In the genomic region with DNA sequence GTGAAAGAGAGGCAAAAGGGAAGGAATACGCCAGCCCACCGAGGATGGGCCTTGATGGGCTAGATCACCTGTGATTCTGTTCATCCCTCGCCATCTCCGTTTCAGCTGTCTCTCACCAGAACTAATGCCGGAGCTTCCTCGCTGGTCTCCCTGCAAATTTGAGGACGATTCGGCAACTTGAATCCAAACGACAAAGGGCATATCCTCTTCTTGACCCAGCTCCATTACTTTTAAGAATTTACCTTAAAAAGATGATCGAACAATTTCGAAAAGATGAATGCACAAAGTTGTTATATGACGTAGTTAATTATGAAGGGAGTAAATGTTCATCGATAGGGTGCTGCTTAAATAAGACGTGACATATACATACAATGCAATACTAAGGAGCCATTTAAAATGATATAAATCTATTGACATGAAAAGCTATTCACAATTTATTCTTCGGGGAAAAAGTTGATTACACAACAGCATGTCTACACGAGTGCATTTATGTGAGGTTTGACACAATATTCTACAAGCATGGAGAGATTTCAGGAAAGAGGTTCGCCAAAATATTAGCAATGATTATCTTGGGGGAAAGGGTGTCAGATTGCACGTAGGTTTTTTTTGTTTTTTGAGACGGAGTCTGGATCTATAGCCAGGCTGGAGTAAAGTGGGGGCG, we compare ENCODE assay signal across 8 cellular contexts. TPM values are rescaled to one million over a fixed set of nuclear protein-coding genes. Genes with fewer than 3 reads are reported as not detected.
DNase-seq lines count a peak whose midpoint lies in the region; ATAC-seq, FAIRE-seq and TF ChIP-seq lines count a peak whose summit lies in the region.

No MANE protein-coding gene starts in this region.

- WGBS in mesenchymal stem cell = 55% methylated on average over 15 of the region's 20 CpGs

- H3K4me3 ChIP-seq in astrocyte (ENCODE audit: insufficient read depth, low read depth, low read length) (peak overlapping the region; percentile 95), mesenchymal stem cell (ENCODE audit: insufficient read depth in 1 of 2, low read depth in 1 of 2, low read length in 2 of 2) (peak overlapping the region; percentile 51 to 89)

- peaks cover 15% of the 10 kb centered on the region for H3K4me1 Mint-ChIP-seq in astrocyte (ENCODE audit: low read depth, unreplicated experiment)

- no peaks in the 10 kb centered on the region for H3K9me3 Mint-ChIP-seq in astrocyte (ENCODE audit: unreplicated experiment)

- H3K27ac Mint-ChIP-seq in astrocyte (ENCODE audit: unreplicated experiment) = peak overlapping the region; percentile 80

- ATAC-seq in HG02588 (IDR thresholded peaks at IDR 0.05; ENCODE audit: unreplicated experiment) (peak; percentile 3), foreskin keratinocyte (no peak), HG02870 (IDR thresholded peaks at IDR 0.05; ENCODE audit: unreplicated experiment) (no peak)

- H3K14ac ChIP-seq in mesenchymal stem cell (ENCODE audit: low read length in 2 of 2) = peak overlapping the region in 1 of 2 experiments; percentile 61

- peaks cover 11% of the 10 kb centered on the region for H3K4me1 ChIP-seq in astrocyte (ENCODE audit: insufficient read depth, low read length)
- H3K4me1 ChIP-seq in mesenchymal stem cell (ENCODE audit: control insufficient read depth, insufficient read depth, low read depth, low read length) = peaks cover 9% of the 10 kb centered on the region
- H3K4me1 ChIP-seq in foreskin keratinocyte = no peaks in the 10 kb centered on the region

- FAIRE-seq in astrocyte (lab: Jason Lieb, UNC) = no peak

- TF ChIP-seq CTCF in astrocyte (IDR thresholded peaks at IDR 0.05; ENCODE audit: insufficient read depth, low read depth, low read length) = no peak
- no peak for TF ChIP-seq CTCF in foreskin keratinocyte (conservative IDR thresholded peaks at IDR 0.05)

- H3K79me1 ChIP-seq in mesenchymal stem cell (replicated peaks; ENCODE audit: low read length, poor library complexity, severe bottlenecking) = peaks cover 15% of the 10 kb centered on the region

- intact Hi-C loops in posterior vena cava (cut with DNase I) = no loop called here

- peak overlapping the region; percentile 99 for H2AFZ ChIP-seq in astrocyte (ENCODE audit: low read depth, low read length)
- peak overlapping the region; percentile 78 for H2AFZ ChIP-seq in mesenchymal stem cell (ENCODE audit: low read depth, low read length)

- H4K8ac ChIP-seq in mesenchymal stem cell (ENCODE audit: low read length) = peak overlapping the region; percentile 96

- H4K20me1 ChIP-seq in astrocyte (ENCODE audit: insufficient read depth, low read length) = peaks cover 33% of the 10 kb centered on the region

- DNase-seq in GM04503 (ENCODE audit: low read depth) = peak; percentile 11
- peak; percentile 10 for DNase-seq in astrocyte (ENCODE audit: low read depth)
- DNase-seq in mesenchymal stem cell = no peak
- DNase-seq in posterior vena cava (ENCODE audit: low spot score) = no peak
- DNase-seq in activated CD4-positive, CD25-positive, alpha-beta regulatory T cell (lab: John Stamatoyannopoulos, UW) = no peak
- DNase-seq in foreskin keratinocyte = no peak

- no peak overlapping the region for H2BK15ac ChIP-seq in mesenchymal stem cell (ENCODE audit: low read depth, poor library complexity, severe bottlenecking)

- H3K27me3 ChIP-seq in astrocyte (ENCODE audit: insufficient read depth, low read length) (no peaks in the 10 kb centered on the region), mesenchymal stem cell (ENCODE audit: control insufficient read depth in 1 of 2, insufficient read depth in 1 of 2, low read length in 2 of 2) (no peaks in the 10 kb centered on the region), foreskin keratinocyte (no peaks in the 10 kb centered on the region)

- H3K36me3 ChIP-seq in astrocyte (ENCODE audit: insufficient read depth, low read length) (no peaks in the 10 kb centered on the region), mesenchymal stem cell (ENCODE audit: control insufficient read depth in 1 of 2, insufficient read depth in 2 of 2, low read depth in 1 of 2, low read length in 2 of 2) (no peaks in the 10 kb centered on the region)

- H3K23ac ChIP-seq in mesenchymal stem cell (ENCODE audit: low read length in 2 of 2) = no peak overlapping the region

- H3K18ac ChIP-seq in mesenchymal stem cell (ENCODE audit: low read depth in 1 of 2, low read length in 2 of 2) = peak overlapping the region; percentile 35 to 70

- H3K4me2 ChIP-seq in astrocyte (ENCODE audit: low read length) (peak overlapping the region; percentile 92), mesenchymal stem cell (ENCODE audit: low read length, poor library complexity, severe bottlenecking) (peak overlapping the region; percentile 54)

- H3K9ac ChIP-seq in astrocyte (ENCODE audit: low read length) (peak overlapping the region; percentile 89), mesenchymal stem cell (ENCODE audit: low read length) (peak overlapping the region; percentile 90)

- peak overlapping the region; percentile 95 for H3K4me3 Mint-ChIP-seq in astrocyte (ENCODE audit: unreplicated experiment)

- peak overlapping the region in 1 of 2 experiments; percentile 71 for H3K4ac ChIP-seq in mesenchymal stem cell (ENCODE audit: low read depth in 1 of 2, low read length in 2 of 2)

- peak overlapping the region; percentile 85 for H3K27ac ChIP-seq in astrocyte (ENCODE audit: low read depth, low read length)
- H3K27ac ChIP-seq in mesenchymal stem cell (ENCODE audit: low read length, poor library complexity, severe bottlenecking) = peak overlapping the region; percentile 24
- H3K27ac ChIP-seq in foreskin keratinocyte = no peak overlapping the region

- no peak overlapping the region for H2AK5ac ChIP-seq in mesenchymal stem cell (ENCODE audit: low read length, severe bottlenecking)

- no peaks in the 10 kb centered on the region for H3K36me3 Mint-ChIP-seq in astrocyte (ENCODE audit: low read depth, unreplicated experiment)

- no peak overlapping the region for H2BK12ac ChIP-seq in mesenchymal stem cell (ENCODE audit: low read length in 2 of 2)

- H3K27me3 Mint-ChIP-seq in astrocyte (ENCODE audit: low read depth, unreplicated experiment) = no peaks in the 10 kb centered on the region

- no peak overlapping the region for H2BK5ac ChIP-seq in mesenchymal stem cell (ENCODE audit: low read depth, low read length, poor library complexity, severe bottlenecking)

- no peaks in the 10 kb centered on the region for H3K9me3 ChIP-seq in astrocyte (ENCODE audit: insufficient read depth, low read depth, low read length)
- no peaks in the 10 kb centered on the region for H3K9me3 ChIP-seq in mesenchymal stem cell (ENCODE audit: control insufficient read depth, low read length)

- no peak overlapping the region for H4K91ac ChIP-seq in mesenchymal stem cell (ENCODE audit: low read length)

- peaks cover 37% of the 10 kb centered on the region for H3K79me2 ChIP-seq in astrocyte (ENCODE audit: insufficient read depth, low read length)

- H2BK120ac ChIP-seq in mesenchymal stem cell (ENCODE audit: low read depth, low read length) = no peak overlapping the region

RNA-seq across cellular contexts. Expression of a gene that starts 0.9 kb away (rescaled TPM):
- total RNA-seq in astrocyte (44.8 and 51.7 TPM in 2 replicates), posterior vena cava (10 to 100 TPM; 32.7 to 38.3 TPM), foreskin keratinocyte (14.6 and 15.9 TPM in 2 replicates)
- polyA plus RNA-seq in mesenchymal stem cell (2013, experiment 1 of 2) = 22.5 TPM
- polyA plus RNA-seq in mesenchymal stem cell (2013, experiment 2 of 2) = 20.6 TPM
- polyA plus RNA-seq in foreskin keratinocyte = 4.3 and 5.1 TPM in 2 replicates

RNA-seq across cellular contexts. Expression of a gene that starts 47.5 kb away (rescaled TPM):
- total RNA-seq in astrocyte = 4.5 and 5.8 TPM in 2 replicates
- polyA plus RNA-seq in mesenchymal stem cell (2013, experiment 1 of 2) = 0.90 TPM
- polyA plus RNA-seq in mesenchymal stem cell (2013, experiment 2 of 2) = 0.97 TPM
- total RNA-seq in posterior vena cava = 1 to 10 TPM; 2.5 to 2.8 TPM
- not detected in 2 replicates for total RNA-seq in foreskin keratinocyte
- polyA plus RNA-seq in foreskin keratinocyte = 0.03 TPM in 1 of 2 replicates, not detected in the other

Comparison
In these comparisons a context has a peak if more than half of its experiments do, and no peak if none do; other contexts are left out.
1. DNase-seq: peak in GM04503 (single experiment) and astrocyte (single experiment); none in mesenchymal stem cell (single experiment), posterior vena cava (single experiment), activated CD4-positive, CD25-positive, alpha-beta regulatory T cell (0 of 4) and foreskin keratinocyte (0 of 2).